In the genomic region with DNA sequence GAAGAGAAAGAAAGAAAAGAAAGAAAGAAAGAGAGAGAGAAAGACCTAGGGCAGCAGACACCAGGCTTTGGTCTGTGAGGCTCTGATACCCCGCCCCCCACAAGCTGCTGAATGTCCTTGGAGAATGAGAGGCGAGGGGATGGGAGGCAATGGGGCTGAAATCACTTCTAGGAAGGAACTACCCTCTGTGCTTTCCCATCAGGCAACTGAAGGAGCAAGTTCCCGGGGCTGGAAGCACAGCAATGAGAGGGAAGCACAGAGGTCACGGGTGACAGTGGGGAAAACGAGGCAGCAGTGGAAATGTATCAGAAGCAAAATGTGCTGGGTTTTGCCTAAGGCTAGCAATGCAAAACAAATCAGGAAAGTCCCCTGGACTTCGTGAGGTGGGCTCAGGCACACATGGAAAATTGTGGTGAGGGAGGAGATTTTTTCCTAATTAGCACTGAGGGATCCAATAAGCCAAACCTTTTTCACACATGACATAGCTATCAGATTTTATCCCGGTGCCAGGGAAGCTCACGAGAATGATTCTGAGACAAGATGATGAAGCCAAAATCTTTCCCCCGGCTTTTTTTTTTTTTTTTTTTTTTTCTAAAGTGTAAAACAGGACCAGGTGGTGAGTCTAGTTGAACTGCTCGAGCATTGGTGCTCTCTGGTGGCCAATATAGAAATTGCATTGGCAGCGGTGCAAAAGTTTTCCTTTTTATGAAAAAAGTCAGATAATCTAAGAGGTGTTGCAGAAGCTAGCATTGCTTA, we compare ENCODE assay signal across 8 cellular contexts. TPM values are rescaled to one million over a fixed set of nuclear protein-coding genes. Genes with fewer than 3 reads are reported as not detected.
DNase-seq lines count a peak whose midpoint lies in the region; ATAC-seq and TF ChIP-seq lines count a peak whose summit lies in the region.

No MANE protein-coding gene starts in this region.

- H3K27ac Mint-ChIP-seq in activated CD8-positive, alpha-beta T cell treated with anti-CD3 and anti-CD28 coated beads, Interleukin-2, amount 10 ng/mL, durations not matched to agents 7 days and 5 days, result no peak overlapping the region
- no peak overlapping the region for H3K27ac Mint-ChIP-seq in effector memory CD8-positive, alpha-beta T cell
- H3K27ac Mint-ChIP-seq in mesothelial cell of epicardium, result no peak overlapping the region

- H3K4me3 Mint-ChIP-seq in activated CD8-positive, alpha-beta T cell treated with anti-CD3 and anti-CD28 coated beads, Interleukin-2, amount 10 ng/mL, durations not matched to agents 7 days and 5 days, result no peak overlapping the region
- H3K4me3 Mint-ChIP-seq in effector memory CD8-positive, alpha-beta T cell, result peak overlapping the region; percentile 51 to 53
- no peak overlapping the region for H3K4me3 Mint-ChIP-seq in mesothelial cell of epicardium

- H3K9me3 Mint-ChIP-seq in activated CD8-positive, alpha-beta T cell treated with anti-CD3 and anti-CD28 coated beads, Interleukin-2, amount 10 ng/mL, durations not matched to agents 7 days and 5 days (ENCODE audit: insufficient read depth), result peaks cover 6% of the 10 kb centered on the region
- no peaks in the 10 kb centered on the region for H3K9me3 Mint-ChIP-seq in effector memory CD8-positive, alpha-beta T cell
- peaks cover 5% of the 10 kb centered on the region for H3K9me3 Mint-ChIP-seq in mesothelial cell of epicardium

- DNase-seq in AG09319 (ENCODE audit: extremely low read depth, low read depth) (peak; percentile 35), GOT3 (lab: John Stamatoyannopoulos, UW) (peak; percentile 11), NCI-H524 treated with DMSO at 0.1 percent for 48 hours (lab: John Stamatoyannopoulos, UW) (peak; percentile 24), mesothelial cell of epicardium (ENCODE audit: low spot score in 2 of 2, unreplicated experiment in 2 of 2) (peak in 1 of 2 experiments; percentile 74)
- peak; percentile 83 for DNase-seq in activated CD8-positive, alpha-beta T cell treated with anti-CD3 and anti-CD28 coated beads, Interleukin-2, amount 10 ng/mL, durations not matched to agents 7 days and 5 days
- DNase-seq in effector memory CD8-positive, alpha-beta T cell, result peak; percentile 69 to 74 (median 72)
- DNase-seq in stimulated activated CD8-positive, alpha-beta memory T cell treated with anti-CD3 and anti-CD28 coated beads, Interleukin-4, amount 100 ng/mL, for 4 hours (ENCODE audit: low read depth in 2 of 2, low spot score in 1 of 2), result peak; percentile 38 to 45

- H3K4me1 Mint-ChIP-seq in activated CD8-positive, alpha-beta T cell treated with anti-CD3 and anti-CD28 coated beads, Interleukin-2, amount 10 ng/mL, durations not matched to agents 7 days and 5 days (ENCODE audit: low read depth), result peaks cover 18% of the 10 kb centered on the region
- H3K4me1 Mint-ChIP-seq in effector memory CD8-positive, alpha-beta T cell (ENCODE audit: low read depth in 2 of 2), result peaks cover 11 to 15% of the 10 kb centered on the region in 2 donors
- H3K4me1 Mint-ChIP-seq in mesothelial cell of epicardium, result peaks cover 6% of the 10 kb centered on the region

- CTCF ChIA-PET in activated CD8-positive, alpha-beta T cell treated with anti-CD3 and anti-CD28 coated beads, Interleukin-2, amount 10 ng/mL, durations not matched to agents 7 days and 5 days (lab: Charles Lee), result interaction anchor here (0.6 to 3.9 kb wide), 24 partner anchors 12 to 433 kb away, joined by 3 to 47 read pairs (median 4); no protein-coding TSS in a partner anchor

- POLR2A ChIA-PET in activated CD8-positive, alpha-beta T cell treated with anti-CD3 and anti-CD28 coated beads, Interleukin-2, amount 10 ng/mL, durations not matched to agents 7 days and 5 days (lab: Charles Lee), result no interaction called here

- ATAC-seq in activated CD8-positive, alpha-beta T cell treated with anti-CD3 and anti-CD28 coated beads, Interleukin-2, amount 10 ng/mL, durations not matched to agents 7 days and 5 days, result peak; percentile 60
- ATAC-seq in effector memory CD8-positive, alpha-beta T cell (replicated peaks), result peak; percentile 78
- ATAC-seq in GM21447 (IDR thresholded peaks at IDR 0.05; ENCODE audit: unreplicated experiment), result no peak

- TF ChIP-seq CTCF in AG09319 (IDR thresholded peaks at IDR 0.05; ENCODE audit: low read depth, low read length) (peak; percentile 80), mesothelial cell of epicardium (IDR thresholded peaks at IDR 0.05; ENCODE audit: unreplicated experiment) (peak; percentile 94)

- H3K27me3 Mint-ChIP-seq in activated CD8-positive, alpha-beta T cell treated with anti-CD3 and anti-CD28 coated beads, Interleukin-2, amount 10 ng/mL, durations not matched to agents 7 days and 5 days (ENCODE audit: low read depth), result peaks cover 12% of the 10 kb centered on the region
- H3K27me3 Mint-ChIP-seq in effector memory CD8-positive, alpha-beta T cell, result no peaks in the 10 kb centered on the region
- H3K27me3 Mint-ChIP-seq in mesothelial cell of epicardium (ENCODE audit: low read depth), result peaks cover 22% of the 10 kb centered on the region

- peaks cover 3% of the 10 kb centered on the region for H3K36me3 Mint-ChIP-seq in activated CD8-positive, alpha-beta T cell treated with anti-CD3 and anti-CD28 coated beads, Interleukin-2, amount 10 ng/mL, durations not matched to agents 7 days and 5 days (ENCODE audit: low read depth)
- H3K36me3 Mint-ChIP-seq in effector memory CD8-positive, alpha-beta T cell (ENCODE audit: insufficient read depth), result peaks cover 6% of the 10 kb centered on the region
- H3K36me3 Mint-ChIP-seq in mesothelial cell of epicardium, result no peaks in the 10 kb centered on the region

RNA-seq across cellular contexts. Expression of gene ARFGEF2, which starts 16.8 kb away (rescaled TPM):
- total RNA-seq in activated CD8-positive, alpha-beta T cell treated with anti-CD3 and anti-CD28 coated beads, Interleukin-2, amount 10 ng/mL, durations not matched to agents 7 days and 5 days, result 10 to 100 TPM; 19.1 to 20.1 TPM
- 23.6 to 24.7 TPM (median 23.8 TPM) in 3 replicates for total RNA-seq in mesothelial cell of epicardium

Comparison
In these comparisons a context has a peak if more than half of its experiments do, and no peak if none do; other contexts are left out.
1. H3K4me3 Mint-ChIP-seq: peak in effector memory CD8-positive, alpha-beta T cell (2 of 2); none in activated CD8-positive, alpha-beta T cell treated with anti-CD3 and anti-CD28 coated beads, Interleukin-2, amount 10 ng/mL, durations not matched to agents 7 days and 5 days (single experiment) and mesothelial cell of epicardium (single experiment).